Comparison of ENCODE assay signal across 1 cellular context in the genomic region with DNA sequence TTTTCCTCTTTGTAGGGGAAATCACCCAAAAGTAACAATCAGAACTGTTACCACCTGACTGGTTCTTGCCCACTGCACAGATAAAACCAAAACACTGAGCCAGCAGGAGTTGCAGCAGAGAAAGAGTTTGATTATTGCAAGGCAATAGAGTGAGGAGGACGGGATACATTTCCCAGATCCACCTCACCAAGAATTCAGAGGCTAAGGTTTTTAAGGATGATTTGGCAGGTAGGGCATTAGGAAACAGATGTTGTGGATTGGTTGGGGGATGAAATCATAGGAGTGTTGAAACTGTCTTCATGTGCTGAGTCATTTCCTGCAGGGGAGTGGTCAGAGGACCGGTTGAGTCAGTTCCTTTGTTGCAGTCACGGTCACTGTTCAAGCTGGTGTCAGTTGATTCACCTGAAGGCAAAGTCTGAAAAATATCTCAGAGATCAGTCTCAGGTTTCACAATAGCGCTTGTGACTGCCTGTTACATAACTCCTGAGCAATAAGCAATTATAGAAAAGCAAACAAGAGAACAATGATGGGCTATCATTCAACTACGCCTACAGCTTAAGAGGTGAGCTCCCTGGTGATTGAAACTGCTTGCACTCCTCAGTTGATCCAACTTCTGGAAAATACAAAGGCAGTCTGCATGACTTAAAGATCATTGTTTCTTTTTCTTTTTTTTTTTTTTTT.
A peak's percentile ranks its signal among the peaks of the same experiment; 100 is the strongest.
TF ChIP-seq lines count a peak whose summit lies in the region.

No MANE protein-coding gene starts in this region.

TF ChIP-seq in K562, 482 proteins besides CTCF, POLR2A, EP300 and RAD21 (continued from another document and continues in another):
- TF ChIP-seq CHD7 (IDR thresholded peaks at IDR 0.05; ENCODE audit: low read depth, low read length) (no peak), ESRRB (CRISPR knock-in tag; IDR thresholded peaks at IDR 0.05; ENCODE audit: borderline replicate concordance) (no peak), SLC30A9 (CRISPR knock-in tag; IDR thresholded peaks at IDR 0.05) (no peak), LARP7 (IDR thresholded peaks at IDR 0.05) (no peak), ESRRA (IDR thresholded peaks at IDR 0.05; ENCODE audit: borderline replicate concordance, low read depth) (peak; percentile 18; the same call in 1 of the 2 replicates), MCM3 (IDR thresholded peaks at IDR 0.05) (no peak), ZNF165 (CRISPR knock-in tag; IDR thresholded peaks at IDR 0.05; ENCODE audit: borderline replicate concordance) (no peak), TEAD1 (CRISPR knock-in tag; IDR thresholded peaks at IDR 0.05) (no peak), ZNF24 (IDR thresholded peaks at IDR 0.05) (no peak), CHCHD3 (CRISPR knock-in tag; IDR thresholded peaks at IDR 0.05) (no peak), ELF1 (tag; IDR thresholded peaks at IDR 0.05) (no peak), GTF2B (IDR thresholded peaks at IDR 0.05; ENCODE audit: extremely low read depth, insufficient read length) (no peak), HIVEP1 (CRISPR knock-in tag; IDR thresholded peaks at IDR 0.05) (no peak), STAT5B (CRISPR knock-in tag; IDR thresholded peaks at IDR 0.05) (no peak), ZNF77 (CRISPR knock-in tag; IDR thresholded peaks at IDR 0.05) (no peak), ZNF75A (CRISPR knock-in tag; IDR thresholded peaks at IDR 0.05) (no peak), ETS2 (tag; IDR thresholded peaks at IDR 0.05; ENCODE audit: borderline replicate concordance, poor library complexity, severe bottlenecking) (no peak), GATAD2B (IDR thresholded peaks at IDR 0.05; ENCODE audit: borderline replicate concordance) (peak; percentile 81), DLX4 (CRISPR knock-in tag; IDR thresholded peaks at IDR 0.05) (no peak), REST (CRISPR knock-in tag; IDR thresholded peaks at IDR 0.05; ENCODE audit: low read depth) (no peak), ARID3B (CRISPR knock-in tag; IDR thresholded peaks at IDR 0.05; ENCODE audit: borderline replicate concordance) (no peak), ZNF699 (CRISPR knock-in tag; IDR thresholded peaks at IDR 0.05; ENCODE audit: insufficient replicate concordance) (no peak), TOE1 (IDR thresholded peaks at IDR 0.05; ENCODE audit: borderline replicate concordance) (peak; percentile 89), TOE1 (CRISPR knock-in tag; IDR thresholded peaks at IDR 0.05; ENCODE audit: borderline replicate concordance, low read depth) (no peak), FOXK1 (CRISPR knock-in tag; IDR thresholded peaks at IDR 0.05; ENCODE audit: borderline replicate concordance) (no peak)
- TF ChIP-seq, protein P1, sequence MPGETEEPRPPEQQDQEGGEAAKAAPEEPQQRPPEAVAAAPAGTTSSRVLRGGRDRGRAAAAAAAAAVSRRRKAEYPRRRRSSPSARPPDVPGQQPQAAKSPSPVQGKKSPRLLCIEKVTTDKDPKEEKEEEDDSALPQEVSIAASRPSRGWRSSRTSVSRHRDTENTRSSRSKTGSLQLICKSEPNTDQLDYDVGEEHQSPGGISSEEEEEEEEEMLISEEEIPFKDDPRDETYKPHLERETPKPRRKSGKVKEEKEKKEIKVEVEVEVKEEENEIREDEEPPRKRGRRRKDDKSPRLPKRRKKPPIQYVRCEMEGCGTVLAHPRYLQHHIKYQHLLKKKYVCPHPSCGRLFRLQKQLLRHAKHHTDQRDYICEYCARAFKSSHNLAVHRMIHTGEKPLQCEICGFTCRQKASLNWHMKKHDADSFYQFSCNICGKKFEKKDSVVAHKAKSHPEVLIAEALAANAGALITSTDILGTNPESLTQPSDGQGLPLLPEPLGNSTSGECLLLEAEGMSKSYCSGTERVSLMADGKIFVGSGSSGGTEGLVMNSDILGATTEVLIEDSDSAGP (CRISPR knock-in tag; IDR thresholded peaks at IDR 0.05), result no peak
- TF ChIP-seq, protein P2, sequence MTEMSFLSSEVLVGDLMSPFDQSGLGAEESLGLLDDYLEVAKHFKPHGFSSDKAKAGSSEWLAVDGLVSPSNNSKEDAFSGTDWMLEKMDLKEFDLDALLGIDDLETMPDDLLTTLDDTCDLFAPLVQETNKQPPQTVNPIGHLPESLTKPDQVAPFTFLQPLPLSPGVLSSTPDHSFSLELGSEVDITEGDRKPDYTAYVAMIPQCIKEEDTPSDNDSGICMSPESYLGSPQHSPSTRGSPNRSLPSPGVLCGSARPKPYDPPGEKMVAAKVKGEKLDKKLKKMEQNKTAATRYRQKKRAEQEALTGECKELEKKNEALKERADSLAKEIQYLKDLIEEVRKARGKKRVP (CRISPR knock-in tag; IDR thresholded peaks at IDR 0.05), result no peak
- TF ChIP-seq, protein P3, sequence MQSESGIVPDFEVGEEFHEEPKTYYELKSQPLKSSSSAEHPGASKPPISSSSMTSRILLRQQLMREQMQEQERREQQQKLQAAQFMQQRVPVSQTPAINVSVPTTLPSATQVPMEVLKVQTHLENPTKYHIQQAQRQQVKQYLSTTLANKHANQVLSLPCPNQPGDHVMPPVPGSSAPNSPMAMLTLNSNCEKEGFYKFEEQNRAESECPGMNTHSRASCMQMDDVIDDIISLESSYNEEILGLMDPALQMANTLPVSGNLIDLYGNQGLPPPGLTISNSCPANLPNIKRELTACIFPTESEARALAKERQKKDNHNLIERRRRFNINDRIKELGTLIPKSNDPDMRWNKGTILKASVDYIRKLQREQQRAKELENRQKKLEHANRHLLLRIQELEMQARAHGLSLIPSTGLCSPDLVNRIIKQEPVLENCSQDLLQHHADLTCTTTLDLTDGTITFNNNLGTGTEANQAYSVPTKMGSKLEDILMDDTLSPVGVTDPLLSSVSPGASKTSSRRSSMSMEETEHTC (IDR thresholded peaks at IDR 0.05), result peak; percentile 96
